Comparison of ENCODE assay signal across 23 cellular contexts in genomic region chr10:77069020-77069419, GRCh38.
"Had no signal": no experiment of that assay in that cellular context is flagged by ENCODE, and none has a peak within 500 bp of the region (broad histone marks: within the 10 kb centered on the region; RNA-seq: fewer than 3 reads in every experiment).

No MANE protein-coding gene starts in this region.

- H3K27ac ChIP-seq: breast epithelium, lower lobe of right lung had no signal

- H3K36me3 ChIP-seq: breast epithelium, lower lobe of right lung, tibial nerve had no signal

- ATAC-seq: effector memory CD8-positive, alpha-beta T cell; lower lobe of right lung had no signal

- H3K27me3 ChIP-seq: breast epithelium, tibial nerve had no signal

- H3K9me3 Mint-ChIP-seq: activated naive CD4-positive, alpha-beta T cell treated with anti-CD3 and anti-CD28 coated beads, Interleukin-2, amount 50 U/mL, for 24 hours; effector memory CD8-positive, alpha-beta T cell; mesothelial cell of epicardium; nephron progenitor cell had no signal

- H3K4me1 ChIP-seq: breast epithelium had no signal

- H3K4me1 Mint-ChIP-seq: activated naive CD4-positive, alpha-beta T cell treated with anti-CD3 and anti-CD28 coated beads, Interleukin-2, amount 50 U/mL, for 24 hours had no signal

- DNase-seq: activated CD4-positive, CD25-positive, alpha-beta regulatory T cell treated with anti-CD3 and anti-CD28 coated beads, Interleukin-2, amount 50 U/mL, for 72 hours; activated CD8-positive, alpha-beta memory T cell treated with anti-CD3 and anti-CD28 coated beads for 24 hours; activated CD8-positive, alpha-beta memory T cell treated with anti-CD3 and anti-CD28 coated beads, Interleukin-2, amount 50 U/mL, for 48 hours; activated effector memory CD4-positive, alpha-beta T cell treated with Interleukin-2 at 50 U/mL for 16 hours; activated T-cell treated with anti-CD3 and anti-CD28 coated beads, Interleukin-2, amount 50 U/mL, for 48 hours; effector memory CD8-positive, alpha-beta T cell; foreskin melanocyte; lower lobe of right lung; nephron progenitor cell; posterior cingulate gyrus; retina; stimulated activated CD4-positive, alpha-beta T cell treated with anti-CD3 and anti-CD28 coated beads, Interleukin-12 subunit alpha, Interleukin-12 subunit beta, amount 100 ng/mL, for 4 hours; stimulated activated CD4-positive, alpha-beta T cell treated with anti-CD3 and anti-CD28 coated beads, Interleukin-1b, Interleukin-23, amount 100 ng/mL, for 48 hours; stimulated activated CD8-positive, alpha-beta memory T cell treated with anti-CD3 and anti-CD28 coated beads, Interleukin-4, amount 100 ng/mL, for 48 hours; stimulated activated naive CD4-positive, alpha-beta T cell; T-helper 1 cell; T-helper 9 cell had no signal

- H3K4me3 ChIP-seq: breast epithelium, lower lobe of right lung, tibial nerve had no signal

- H3K27ac Mint-ChIP-seq: activated naive CD4-positive, alpha-beta T cell treated with anti-CD3 and anti-CD28 coated beads, Interleukin-2, amount 50 U/mL, for 24 hours; mesothelial cell of epicardium; nephron progenitor cell had no signal

- H3K4me3 Mint-ChIP-seq: activated naive CD4-positive, alpha-beta T cell treated with anti-CD3 and anti-CD28 coated beads, Interleukin-2, amount 50 U/mL, for 24 hours; effector memory CD8-positive, alpha-beta T cell; mesothelial cell of epicardium; nephron progenitor cell had no signal

- H3K9me3 ChIP-seq: breast epithelium, lower lobe of right lung, tibial nerve had no signal

- FAIRE-seq: astrocyte, keratinocyte had no signal

- H3K36me3 Mint-ChIP-seq: activated naive CD4-positive, alpha-beta T cell treated with anti-CD3 and anti-CD28 coated beads, Interleukin-2, amount 50 U/mL, for 24 hours had no signal

- H3K27me3 Mint-ChIP-seq: activated naive CD4-positive, alpha-beta T cell treated with anti-CD3 and anti-CD28 coated beads, Interleukin-2, amount 50 U/mL, for 24 hours had no signal
